11 cellular contexts compared by ENCODE assay signal in the genomic region with DNA sequence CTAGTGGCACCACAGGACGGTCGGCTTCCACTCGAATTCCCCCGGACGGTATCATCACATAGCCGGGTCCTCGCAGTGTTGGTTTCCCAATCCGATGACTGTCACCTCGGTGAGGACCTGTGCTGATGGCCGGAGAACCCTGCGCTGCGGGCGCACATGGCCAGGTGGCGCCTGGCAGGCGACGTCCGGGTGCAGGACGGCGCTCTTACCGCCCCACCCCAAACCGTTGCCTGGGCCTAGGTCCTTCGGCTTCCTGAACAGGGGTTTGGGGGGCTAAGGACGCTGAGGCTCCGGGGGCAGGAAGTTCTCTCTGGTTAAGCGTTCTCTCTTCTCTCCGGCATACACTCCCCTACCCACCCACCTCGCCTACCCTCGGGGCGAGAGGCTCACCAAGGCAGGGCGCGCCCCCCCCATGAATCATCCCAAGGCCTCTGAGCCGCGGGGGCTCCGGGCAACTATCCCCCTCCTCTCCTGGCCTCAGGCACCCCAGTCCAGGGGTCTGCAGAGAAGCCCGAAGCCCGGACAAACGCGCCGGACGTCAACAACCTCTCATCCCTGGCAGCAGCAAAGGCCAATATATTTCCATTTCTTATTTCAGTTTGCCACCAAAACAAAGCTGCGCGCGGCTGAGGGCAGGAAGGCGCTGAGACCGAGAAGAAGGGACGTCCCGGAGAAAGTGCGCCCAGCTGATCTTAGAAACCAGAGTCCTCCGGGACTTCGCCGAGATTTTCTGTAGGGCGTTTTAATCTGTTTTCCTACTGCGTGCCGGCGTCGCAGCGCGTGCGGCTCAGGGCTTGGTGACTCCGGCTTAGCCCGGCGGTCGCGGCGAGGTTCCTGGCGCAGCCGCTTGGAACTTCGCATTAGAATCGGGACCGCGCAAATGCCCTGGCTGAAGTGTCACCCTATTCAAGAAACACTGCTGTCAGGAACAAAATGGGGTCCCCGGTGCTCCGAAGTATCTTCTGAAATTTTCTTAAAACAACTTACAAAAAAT. TPM values are rescaled to one million over a fixed set of nuclear protein-coding genes. Genes with fewer than 3 reads are reported as not detected.
A peak's percentile ranks its signal among the peaks of the same experiment; 100 is the strongest.
DNase-seq lines count a peak whose midpoint lies in the region; ATAC-seq and TF ChIP-seq lines count a peak whose summit lies in the region.
"Had no signal": no experiment of that assay in that cellular context is flagged by ENCODE, and none has a peak within 500 bp of the region (broad histone marks: within the 10 kb centered on the region; RNA-seq: fewer than 3 reads in every experiment).

No MANE protein-coding gene starts in this region.

- no peak for ATAC-seq in activated CD8-positive, alpha-beta memory T cell treated with anti-CD3 and anti-CD28 coated beads, Interleukin-2, amount 10 ng/mL, durations not matched to agents 7 days and 5 days
- ATAC-seq in WTC11 (peak; percentile 12; the same call in 1 of the 2 replicates), left colon (peak; percentile 24)
- no peak for ATAC-seq in stimulated activated effector memory CD8-positive, alpha-beta T cell treated with anti-CD3 and anti-CD28 coated beads, Interleukin-12 subunit alpha, Interleukin-12 subunit beta, amount 100 ng/mL, for 72 hours
- ATAC-seq: GM12878 had no signal

- no peak overlapping the region for H3K27ac Mint-ChIP-seq in activated CD8-positive, alpha-beta memory T cell treated with anti-CD3 and anti-CD28 coated beads, Interleukin-2, amount 10 ng/mL, durations not matched to agents 7 days and 5 days
- H3K27ac Mint-ChIP-seq in WTC11: no peak overlapping the region
- no peak overlapping the region for H3K27ac Mint-ChIP-seq in stimulated activated effector memory CD8-positive, alpha-beta T cell treated with anti-CD3 and anti-CD28 coated beads, Interleukin-12 subunit alpha, Interleukin-12 subunit beta, amount 100 ng/mL, for 72 hours

- POLR2A ChIA-PET in WTC11 (lab: Charles Lee): no interaction called here

- H3K36me3 Mint-ChIP-seq in activated CD8-positive, alpha-beta memory T cell treated with anti-CD3 and anti-CD28 coated beads, Interleukin-2, amount 10 ng/mL, durations not matched to agents 7 days and 5 days: no peaks in the 10 kb centered on the region
- no peaks in the 10 kb centered on the region for H3K36me3 Mint-ChIP-seq in WTC11
- peaks cover 8% of the 10 kb centered on the region for H3K36me3 Mint-ChIP-seq in stimulated activated effector memory CD8-positive, alpha-beta T cell treated with anti-CD3 and anti-CD28 coated beads, Interleukin-12 subunit alpha, Interleukin-12 subunit beta, amount 100 ng/mL, for 72 hours

- no peaks in the 10 kb centered on the region for H3K9me3 Mint-ChIP-seq in activated CD8-positive, alpha-beta memory T cell treated with anti-CD3 and anti-CD28 coated beads, Interleukin-2, amount 10 ng/mL, durations not matched to agents 7 days and 5 days (ENCODE audit: low read depth)
- no peaks in the 10 kb centered on the region for H3K9me3 Mint-ChIP-seq in WTC11
- H3K9me3 Mint-ChIP-seq in stimulated activated effector memory CD8-positive, alpha-beta T cell treated with anti-CD3 and anti-CD28 coated beads, Interleukin-12 subunit alpha, Interleukin-12 subunit beta, amount 100 ng/mL, for 72 hours: no peaks in the 10 kb centered on the region

- DNase-seq in activated CD8-positive, alpha-beta memory T cell treated with anti-CD3 and anti-CD28 coated beads, Interleukin-2, amount 10 ng/mL, durations not matched to agents 7 days and 5 days: no peak
- DNase-seq in activated CD8-positive, alpha-beta memory T cell treated with anti-CD3 and anti-CD28 coated beads, Interleukin-2, amount 50 U/mL, for 4 hours: no peak
- DNase-seq in WTC11 (ENCODE audit: low spot score) (peak; percentile 47), left colon (no peak), NCI-H146 (lab: John Stamatoyannopoulos, UW) (no peak), G401 (ENCODE audit: low spot score) (no peak)
- DNase-seq in stimulated activated effector memory CD8-positive, alpha-beta T cell treated with anti-CD3 and anti-CD28 coated beads, Interleukin-12 subunit alpha, Interleukin-12 subunit beta, amount 100 ng/mL, for 72 hours (ENCODE audit: low spot score in 2 of 2): no peak
- no peak for DNase-seq in activated effector memory CD4-positive, alpha-beta T cell treated with Interleukin-2 at 50 U/mL for 16 hours
- DNase-seq: NCI-H1092, Peyer's patch had no signal

- peaks cover 29% of the 10 kb centered on the region for H3K4me1 Mint-ChIP-seq in activated CD8-positive, alpha-beta memory T cell treated with anti-CD3 and anti-CD28 coated beads, Interleukin-2, amount 10 ng/mL, durations not matched to agents 7 days and 5 days
- peaks cover 46% of the 10 kb centered on the region for H3K4me1 Mint-ChIP-seq in WTC11
- peaks cover 36% of the 10 kb centered on the region for H3K4me1 Mint-ChIP-seq in stimulated activated effector memory CD8-positive, alpha-beta T cell treated with anti-CD3 and anti-CD28 coated beads, Interleukin-12 subunit alpha, Interleukin-12 subunit beta, amount 100 ng/mL, for 72 hours

- peaks cover 86% of the 10 kb centered on the region for H3K27me3 Mint-ChIP-seq in activated CD8-positive, alpha-beta memory T cell treated with anti-CD3 and anti-CD28 coated beads, Interleukin-2, amount 10 ng/mL, durations not matched to agents 7 days and 5 days
- peaks cover 100% of the 10 kb centered on the region for H3K27me3 Mint-ChIP-seq in WTC11 (ENCODE audit: low read depth)

- in situ Hi-C loops in G401 (cut with HindIII; ENCODE audit: low sequenced_read_pairs): no loop called here

- peak overlapping the region; percentile 82 for H3K4me3 Mint-ChIP-seq in activated CD8-positive, alpha-beta memory T cell treated with anti-CD3 and anti-CD28 coated beads, Interleukin-2, amount 10 ng/mL, durations not matched to agents 7 days and 5 days
- peak overlapping the region; percentile 66 for H3K4me3 Mint-ChIP-seq in WTC11
- peak overlapping the region; percentile 86 for H3K4me3 Mint-ChIP-seq in stimulated activated effector memory CD8-positive, alpha-beta T cell treated with anti-CD3 and anti-CD28 coated beads, Interleukin-12 subunit alpha, Interleukin-12 subunit beta, amount 100 ng/mL, for 72 hours

- intact Hi-C loops in left colon (cut with DNase I, micrococcal nuclease): no loop called here

- CTCF ChIA-PET in activated CD8-positive, alpha-beta memory T cell treated with anti-CD3 and anti-CD28 coated beads, Interleukin-2, amount 10 ng/mL, durations not matched to agents 7 days and 5 days (lab: Charles Lee): no interaction called here
- CTCF ChIA-PET in WTC11 (lab: Charles Lee): no interaction called here

- TF ChIP-seq CTCF in WTC11 (IDR thresholded peaks at IDR 0.05): no peak

TF ChIP-seq in WTC11, 78 proteins besides CTCF, POLR2A, EP300 and RAD21:
- TF ChIP-seq MAX (CRISPR knock-in tag; IDR thresholded peaks at IDR 0.05) (peak; percentile 84), NFE2L1 (CRISPR knock-in tag; IDR thresholded peaks at IDR 0.05) (no peak), SOX15 (CRISPR knock-in tag; IDR thresholded peaks at IDR 0.05) (no peak), FOXP1 (CRISPR knock-in tag; IDR thresholded peaks at IDR 0.05; ENCODE audit: borderline replicate concordance) (0 out of 2 replicates have a peak, but pooled peaks have one; percentile 17), ZNF416 (CRISPR knock-in tag; IDR thresholded peaks at IDR 0.05) (no peak), MYBL2 (CRISPR knock-in tag; IDR thresholded peaks at IDR 0.05) (peak; percentile 66; the same call in 1 of the 2 replicates), ZMAT4 (CRISPR knock-in tag; IDR thresholded peaks at IDR 0.05) (no peak), ATF3 (CRISPR knock-in tag; conservative IDR thresholded peaks at IDR 0.05) (no peak)
- TF ChIP-seq, protein P1, sequence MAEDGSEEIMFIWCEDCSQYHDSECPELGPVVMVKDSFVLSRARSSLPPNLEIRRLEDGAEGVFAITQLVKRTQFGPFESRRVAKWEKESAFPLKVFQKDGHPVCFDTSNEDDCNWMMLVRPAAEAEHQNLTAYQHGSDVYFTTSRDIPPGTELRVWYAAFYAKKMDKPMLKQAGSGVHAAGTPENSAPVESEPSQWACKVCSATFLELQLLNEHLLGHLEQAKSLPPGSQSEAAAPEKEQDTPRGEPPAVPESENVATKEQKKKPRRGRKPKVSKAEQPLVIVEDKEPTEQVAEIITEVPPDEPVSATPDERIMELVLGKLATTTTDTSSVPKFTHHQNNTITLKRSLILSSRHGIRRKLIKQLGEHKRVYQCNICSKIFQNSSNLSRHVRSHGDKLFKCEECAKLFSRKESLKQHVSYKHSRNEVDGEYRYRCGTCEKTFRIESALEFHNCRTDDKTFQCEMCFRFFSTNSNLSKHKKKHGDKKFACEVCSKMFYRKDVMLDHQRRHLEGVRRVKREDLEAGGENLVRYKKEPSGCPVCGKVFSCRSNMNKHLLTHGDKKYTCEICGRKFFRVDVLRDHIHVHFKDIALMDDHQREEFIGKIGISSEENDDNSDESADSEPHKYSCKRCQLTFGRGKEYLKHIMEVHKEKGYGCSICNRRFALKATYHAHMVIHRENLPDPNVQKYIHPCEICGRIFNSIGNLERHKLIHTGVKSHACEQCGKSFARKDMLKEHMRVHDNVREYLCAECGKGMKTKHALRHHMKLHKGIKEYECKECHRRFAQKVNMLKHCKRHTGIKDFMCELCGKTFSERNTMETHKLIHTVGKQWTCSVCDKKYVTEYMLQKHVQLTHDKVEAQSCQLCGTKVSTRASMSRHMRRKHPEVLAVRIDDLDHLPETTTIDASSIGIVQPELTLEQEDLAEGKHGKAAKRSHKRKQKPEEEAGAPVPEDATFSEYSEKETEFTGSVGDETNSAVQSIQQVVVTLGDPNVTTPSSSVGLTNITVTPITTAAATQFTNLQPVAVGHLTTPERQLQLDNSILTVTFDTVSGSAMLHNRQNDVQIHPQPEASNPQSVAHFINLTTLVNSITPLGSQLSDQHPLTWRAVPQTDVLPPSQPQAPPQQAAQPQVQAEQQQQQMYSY (CRISPR knock-in tag; IDR thresholded peaks at IDR 0.05): no peak
TF ChIP-seq in WTC11: peak in this region for 3.

RNA-seq across cellular contexts. Expression of gene ALX4, which starts 5.6 kb away (rescaled TPM):
- not detected for total RNA-seq in activated CD8-positive, alpha-beta memory T cell treated with anti-CD3 and anti-CD28 coated beads, Interleukin-2, amount 10 ng/mL, durations not matched to agents 7 days and 5 days
- total RNA-seq in WTC11 (2021) (not detected in 3 replicates), left colon (not detected)
- 34.2 and 44.2 TPM in 2 replicates for total RNA-seq in G401 (2014; rRNA removed; shearing (Covaris generic))
- total RNA-seq: GM12878, Peyer's patch had no signal

Comparison
In these comparisons a context has a peak if more than half of its experiments do, and no peak if none do; other contexts are left out.
1. ATAC-seq: peak in WTC11 (single experiment) and left colon (single experiment); none in activated CD8-positive, alpha-beta memory T cell treated with anti-CD3 and anti-CD28 coated beads, Interleukin-2, amount 10 ng/mL, durations not matched to agents 7 days and 5 days (single experiment) and stimulated activated effector memory CD8-positive, alpha-beta T cell treated with anti-CD3 and anti-CD28 coated beads, Interleukin-12 subunit alpha, Interleukin-12 subunit beta, amount 100 ng/mL, for 72 hours (single experiment).
2. RNA of gene ALX4, which starts 5.6 kb away (total RNA-seq): 34.2 to 44.2 TPM in G401; not detected in left colon, not detected in activated CD8-positive, alpha-beta memory T cell treated with anti-CD3 and anti-CD28 coated beads, Interleukin-2, amount 10 ng/mL, durations not matched to agents 7 days and 5 days and not detected in WTC11; every median in the first group is over 10 times any median in the second.
3. Peak in every context shown above with its lines, with median percentiles within 50 percentile points of each other: H3K4me3 Mint-ChIP-seq.